ENCODE assay signal across 10 cellular contexts in the genomic region with DNA sequence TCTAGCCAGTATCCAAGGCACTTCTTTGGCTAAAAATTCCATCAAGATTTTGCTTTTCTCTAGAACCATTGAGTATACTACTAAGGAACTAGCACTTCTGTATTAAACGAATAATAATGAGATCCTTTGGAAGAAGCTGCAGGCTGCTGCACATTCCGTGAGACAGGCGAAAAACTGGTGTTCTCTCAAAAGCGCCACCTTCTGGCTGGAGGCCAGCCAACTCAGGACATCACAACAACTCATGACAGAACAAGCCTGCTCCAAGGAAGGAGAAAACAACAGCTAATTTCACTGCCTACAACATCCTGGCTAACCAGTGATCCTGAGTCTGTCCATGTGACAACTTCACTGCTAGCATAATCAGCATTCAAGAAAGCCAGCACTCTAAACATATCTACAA.
A peak's percentile ranks its signal among the peaks of the same experiment; 100 is the strongest.
DNase-seq lines count a peak whose midpoint lies in the region; ATAC-seq, FAIRE-seq and TF ChIP-seq lines count a peak whose summit lies in the region.
"Had no signal": no experiment of that assay in that cellular context is flagged by ENCODE, and none has a peak within 500 bp of the region (broad histone marks: within the 10 kb centered on the region; RNA-seq: fewer than 3 reads in every experiment).

No MANE protein-coding gene starts in this region.

- H3K27ac ChIP-seq in RWPE2 (ENCODE audit: poor library complexity, severe bottlenecking), result no peak overlapping the region
- H3K27ac ChIP-seq: neutrophil had no signal

- H3K27me3 Mint-ChIP-seq in endothelial cell (ENCODE audit: unreplicated experiment), result peaks cover under 1% of the 10 kb centered on the region

- H3K27ac Mint-ChIP-seq in endothelial cell (ENCODE audit: unreplicated experiment), result no peak overlapping the region
- H3K27ac Mint-ChIP-seq: B cell had no signal

- H3K9me3 ChIP-seq in RWPE2 (ENCODE audit: severe bottlenecking), result no peaks in the 10 kb centered on the region
- H3K9me3 ChIP-seq: neutrophil had no signal

- H3K36me3 ChIP-seq in RWPE2 (ENCODE audit: low read depth), result no peaks in the 10 kb centered on the region
- H3K36me3 ChIP-seq: neutrophil had no signal

- H3K4me1 Mint-ChIP-seq in endothelial cell (ENCODE audit: unreplicated experiment), result no peaks in the 10 kb centered on the region
- H3K4me1 Mint-ChIP-seq: B cell had no signal

- no peaks in the 10 kb centered on the region for H3K36me3 Mint-ChIP-seq in endothelial cell (ENCODE audit: low read depth, unreplicated experiment)

- no peak overlapping the region for H3K4me3 Mint-ChIP-seq in endothelial cell (ENCODE audit: unreplicated experiment)
- H3K4me3 Mint-ChIP-seq: B cell had no signal

- no peak for FAIRE-seq in HTR-8/SVneo (lab: Jason Lieb, UNC)

- no peaks in the 10 kb centered on the region for H3K4me1 ChIP-seq in RWPE2 (ENCODE audit: insufficient read depth, poor library complexity, severe bottlenecking)

- peak; percentile 53 for TF ChIP-seq CTCF in HFF-Myc (IDR thresholded peaks at IDR 0.05; ENCODE audit: low read depth, low read length, missing control alignments)
- TF ChIP-seq CTCF in RWPE2 (IDR thresholded peaks at IDR 0.05; ENCODE audit: poor library complexity, severe bottlenecking), result peak; percentile 46
- peak; percentile 64 for TF ChIP-seq CTCF in endothelial cell (IDR thresholded peaks at IDR 0.05; ENCODE audit: unreplicated experiment)

- no peak overlapping the region for H3K4me3 ChIP-seq in HFF-Myc (replicated peaks; ENCODE audit: low read depth, low read length)
- no peak overlapping the region for H3K4me3 ChIP-seq in RWPE2 (ENCODE audit: severe bottlenecking)

- peaks cover 17% of the 10 kb centered on the region for H3K27me3 ChIP-seq in RWPE2 (ENCODE audit: insufficient read depth, poor library complexity, severe bottlenecking)
- H3K27me3 ChIP-seq: neutrophil had no signal

- H3K9me3 Mint-ChIP-seq in endothelial cell (ENCODE audit: unreplicated experiment), result no peaks in the 10 kb centered on the region

- DNase-seq in NCI-H1417 (lab: John Stamatoyannopoulos, UW) (peak in 2 of 3 experiments; percentile 6 to 31), NCI-H1417 treated with DMSO at 0.1 percent for 48 hours (lab: John Stamatoyannopoulos, UW) (no peak), HFF-Myc (ENCODE audit: extremely low read depth, low read depth) (peak; percentile 19), RWPE2 (ENCODE audit: low spot score) (no peak), endothelial cell (ENCODE audit: low spot score) (peak; percentile 64), HTR-8/SVneo (ENCODE audit: insufficient read length, low spot score) (no peak), NCI-H226 (no peak)
- peak; percentile 26 to 46 for DNase-seq in stimulated activated CD4-positive, alpha-beta T cell treated with anti-CD3 and anti-CD28 coated beads, Interleukin-2, amount 100 ng/mL, for 24 hours

- peak; percentile 50; the same call in 1 of the 3 replicates for ATAC-seq in RWPE2 (ENCODE audit: low read depth)

Comparison
In these comparisons a context has a peak if more than half of its experiments do, and no peak if none do; other contexts are left out.
1. DNase-seq: peak in NCI-H1417 (2 of 3), HFF-Myc (single experiment), endothelial cell (single experiment) and stimulated activated CD4-positive, alpha-beta T cell treated with anti-CD3 and anti-CD28 coated beads, Interleukin-2, amount 100 ng/mL, for 24 hours (2 of 2); none in NCI-H1417 treated with DMSO at 0.1 percent for 48 hours (single experiment), RWPE2 (single experiment), HTR-8/SVneo (single experiment) and NCI-H226 (single experiment).
2. Peak in every context shown above with its lines, with median percentiles within 50 percentile points of each other: CTCF ChIP-seq.